ENCODE assay signal across 8 cellular contexts in the genomic region with DNA sequence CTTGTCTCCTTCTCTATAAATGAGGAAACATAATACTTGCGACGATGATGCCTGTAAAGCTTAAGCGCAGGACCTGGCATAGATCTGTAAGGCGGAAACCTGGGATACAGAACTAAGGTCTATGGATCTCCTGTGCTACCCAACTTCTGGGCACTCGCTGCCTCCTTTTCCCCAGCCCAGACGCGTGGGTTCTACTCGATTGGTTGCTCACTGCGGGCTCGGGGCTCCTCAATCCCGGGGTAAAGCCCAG. TPM values are rescaled to one million over a fixed set of nuclear protein-coding genes. Genes with fewer than 3 reads are reported as not detected.
DNase-seq lines count a peak whose midpoint lies in the region; ATAC-seq lines count a peak whose summit lies in the region.

No MANE protein-coding gene starts in this region.

- peak; percentile 58 for ATAC-seq in stimulated activated naive CD8-positive, alpha-beta T cell treated with anti-CD3 and anti-CD28 coated beads, Interleukin-15, amount 100 ng/mL, for 72 hours

- no peaks in the 10 kb centered on the region for H3K27me3 ChIP-seq in iPS-20b (ENCODE audit: insufficient read depth, low read length)

- peaks cover 20% of the 10 kb centered on the region for H3K36me3 Mint-ChIP-seq in activated naive CD8-positive, alpha-beta T cell

- H3K27me3 Mint-ChIP-seq in activated naive CD8-positive, alpha-beta T cell: no peaks in the 10 kb centered on the region
- H3K27me3 Mint-ChIP-seq in stimulated activated naive CD8-positive, alpha-beta T cell treated with anti-CD3 and anti-CD28 coated beads, Interleukin-15, amount 100 ng/mL, for 72 hours: no peaks in the 10 kb centered on the region

- peak overlapping the region; percentile 89 for H3K27ac ChIP-seq in KOPT-K1 (ENCODE audit: low read depth, low read length, poor library complexity, severe bottlenecking)
- peak overlapping the region; percentile 33 for H3K27ac ChIP-seq in iPS-20b (ENCODE audit: low read length)

- peak overlapping the region; percentile 99 for H3K27ac Mint-ChIP-seq in activated naive CD8-positive, alpha-beta T cell
- peak overlapping the region; percentile 98 for H3K27ac Mint-ChIP-seq in stimulated activated naive CD8-positive, alpha-beta T cell treated with anti-CD3 and anti-CD28 coated beads, Interleukin-15, amount 100 ng/mL, for 72 hours

- H3K4me3 Mint-ChIP-seq in activated naive CD8-positive, alpha-beta T cell: peak overlapping the region; percentile 100
- H3K4me3 Mint-ChIP-seq in stimulated activated naive CD8-positive, alpha-beta T cell treated with anti-CD3 and anti-CD28 coated beads, Interleukin-15, amount 100 ng/mL, for 72 hours: peak overlapping the region; percentile 95 to 97

- no peaks in the 10 kb centered on the region for H3K9me3 Mint-ChIP-seq in activated naive CD8-positive, alpha-beta T cell (ENCODE audit: low read depth)
- no peaks in the 10 kb centered on the region for H3K9me3 Mint-ChIP-seq in stimulated activated naive CD8-positive, alpha-beta T cell treated with anti-CD3 and anti-CD28 coated beads, Interleukin-15, amount 100 ng/mL, for 72 hours

- H3K4me3 ChIP-seq in iPS-20b (ENCODE audit: low read length): peak overlapping the region; percentile 81

- H3K4me1 ChIP-seq in iPS-20b (ENCODE audit: insufficient read depth, low read length): 0 out of 2 replicates have a peak, but pooled peaks cover 3% of the 10 kb centered on the region

- DNase-seq in SIG-M5 treated with dmso at 0.1 percent for 504 hours (lab: John Stamatoyannopoulos, UW; ENCODE audit: unreplicated experiment) (peak; percentile 52), SIG-M5 (lab: John Stamatoyannopoulos, UW) (no peak), cerebellum (ENCODE audit: low spot score) (no peak), ecto neural progenitor cell (ENCODE audit: low spot score) (no peak)
- no peak for DNase-seq in stimulated activated naive CD8-positive, alpha-beta T cell treated with anti-CD3 and anti-CD28 coated beads, Interleukin-15, amount 100 ng/mL, for 72 hours

- H3K4me1 Mint-ChIP-seq in activated naive CD8-positive, alpha-beta T cell (ENCODE audit: low read depth): peaks cover 61% of the 10 kb centered on the region
- peaks cover 71% of the 10 kb centered on the region for H3K4me1 Mint-ChIP-seq in stimulated activated naive CD8-positive, alpha-beta T cell treated with anti-CD3 and anti-CD28 coated beads, Interleukin-15, amount 100 ng/mL, for 72 hours

- H3K36me3 ChIP-seq in KOPT-K1 (ENCODE audit: insufficient read depth, low read length) (peaks cover 33% of the 10 kb centered on the region), iPS-20b (ENCODE audit: insufficient read depth, low read depth, low read length) (peaks cover 33% of the 10 kb centered on the region)

- H3K9me3 ChIP-seq in KOPT-K1 (ENCODE audit: insufficient read depth, low read length, poor library complexity, severe bottlenecking) (no peaks in the 10 kb centered on the region), iPS-20b (ENCODE audit: insufficient read depth, low read depth, low read length) (no peaks in the 10 kb centered on the region)

- H3K9ac ChIP-seq in iPS-20b (ENCODE audit: low read depth, low read length): peak overlapping the region; percentile 95

RNA-seq across cellular contexts. Expression of gene PSMC4, which starts 0.6 kb away (rescaled TPM):
- total RNA-seq in cerebellum: 52.6 TPM

RNA-seq across cellular contexts. Expression of gene ZNF546, which starts 26.5 kb away (rescaled TPM):
- total RNA-seq in cerebellum: 17.3 TPM

RNA-seq across cellular contexts. Expression of gene FCGBP, which starts 35.9 kb away (rescaled TPM):
- 5.8 TPM for total RNA-seq in cerebellum
